ENCODE assay signal across 8 cellular contexts in the genomic region with DNA sequence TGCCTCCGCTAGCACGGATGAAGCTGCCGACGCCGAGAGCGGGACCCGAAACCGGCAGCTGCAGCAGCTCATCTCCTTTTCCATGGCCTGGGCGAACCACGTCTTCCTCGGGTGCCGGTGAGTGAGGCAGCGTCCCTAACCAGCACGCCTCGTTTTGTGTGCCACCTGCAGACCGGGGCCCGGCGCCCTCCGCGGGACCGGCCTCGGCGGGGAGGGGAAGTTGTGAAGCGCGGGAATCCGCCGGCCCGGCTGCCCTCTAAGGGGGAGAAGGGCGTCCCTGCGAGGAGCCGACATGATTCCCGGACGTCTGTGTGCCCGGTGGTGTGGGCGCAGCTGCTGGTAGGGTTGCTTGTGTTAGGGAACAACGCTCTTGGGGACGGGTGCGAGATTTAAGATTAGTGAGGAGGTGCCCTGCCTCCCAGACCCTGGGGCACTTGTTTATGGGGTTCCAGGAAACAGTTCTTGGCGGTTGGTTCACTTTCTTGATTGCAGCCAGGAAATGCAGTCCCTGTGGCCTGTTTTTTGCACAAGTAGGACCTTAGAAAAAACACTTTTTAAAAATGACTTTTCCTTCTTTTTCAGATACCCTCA. TPM values are rescaled to one million over a fixed set of nuclear protein-coding genes. Genes with fewer than 3 reads are reported as not detected.
DNase-seq lines count a peak whose midpoint lies in the region; ATAC-seq, FAIRE-seq and TF ChIP-seq lines count a peak whose summit lies in the region.

No MANE protein-coding gene starts in this region.

- H3K4me1 ChIP-seq in OCI-LY7 (ENCODE audit: insufficient read depth, low read length, poor library complexity, severe bottlenecking): peaks cover 35% of the 10 kb centered on the region
- peaks cover 3 to 7% of the 10 kb centered on the region in 2 donors for H3K4me1 ChIP-seq in lung (ENCODE audit: control insufficient read depth in 2 of 2, insufficient read depth in 2 of 2, low read length in 2 of 2)
- H3K4me1 ChIP-seq in upper lobe of left lung: peaks cover 22 to 47% (median 37%) of the 10 kb centered on the region in 4 donors

- TF ChIP-seq CTCF in AG04450 (IDR thresholded peaks at IDR 0.05; ENCODE audit: low read depth, low read length) (no peak), OCI-LY7 (conservative IDR thresholded peaks at IDR 0.05; ENCODE audit: low read length) (no peak), lung (IDR thresholded peaks at IDR 0.05; ENCODE audit: control extremely low read depth, extremely low read depth) (no peak), upper lobe of left lung (IDR thresholded peaks at IDR 0.05) (no peak)

- H3K27me3 ChIP-seq in AG04450 (ENCODE audit: control insufficient read depth, insufficient read depth, low read length) (no peaks in the 10 kb centered on the region), lung (ENCODE audit: control insufficient read depth, insufficient read depth) (no peaks in the 10 kb centered on the region), upper lobe of left lung (no peaks in the 10 kb centered on the region)

- H3K27me3 Mint-ChIP-seq in dendritic cell treated with granulocyte-macrophage colony-stimulating factor and Interleukin-4, amounts not matched to agents 40 ng/mL and 50 ng/mL, for 4 days: no peaks in the 10 kb centered on the region

- peak overlapping the region; percentile 96 for H3K27ac Mint-ChIP-seq in dendritic cell treated with granulocyte-macrophage colony-stimulating factor and Interleukin-4, amounts not matched to agents 40 ng/mL and 50 ng/mL, for 4 days

- H2AFZ ChIP-seq in OCI-LY7 (ENCODE audit: low read length): peak overlapping the region; percentile 24; the same call in 1 of the 2 replicates

- peak overlapping the region; percentile 93 for H3K4me3 Mint-ChIP-seq in dendritic cell treated with granulocyte-macrophage colony-stimulating factor and Interleukin-4, amounts not matched to agents 40 ng/mL and 50 ng/mL, for 4 days

- H3K27ac ChIP-seq in AG04450 (ENCODE audit: low read depth, low read length) (peak overlapping the region; percentile 80), OCI-LY7 (ENCODE audit: low read depth, low read length, poor library complexity, severe bottlenecking) (peak overlapping the region; percentile 93), lung (ENCODE audit: low read depth in 1 of 2, low read length in 1 of 2) (peak overlapping the region; percentile 99), upper lobe of left lung (peak overlapping the region; percentile 92 to 98 (median 97))

- ATAC-seq in HG02885 (IDR thresholded peaks at IDR 0.05; ENCODE audit: poor library complexity, unreplicated experiment): peak; percentile 23
- ATAC-seq in lung (ENCODE audit: insufficient read depth, low FRiP score): peak; percentile 5
- ATAC-seq in upper lobe of left lung (ENCODE audit: low FRiP score in 2 of 2): peak; percentile 37 to 38

- POLR2A ChIA-PET in AG04450 (lab: Yijun Ruan, JAX) (interaction anchor here (0.6 to 1.6 kb wide), 3 partner anchors 9 to 138 kb away, joined by 3 to 9 read pairs (median 4); no protein-coding TSS in a partner anchor), OCI-LY7 (lab: Charles Lee) (interaction anchor here (1.0 to 2.0 kb wide), 2 partner anchors 28 to 62 kb away, joined by 3 to 8 read pairs; no protein-coding TSS in a partner anchor)

- peaks cover 55% of the 10 kb centered on the region for H3K36me3 Mint-ChIP-seq in dendritic cell treated with granulocyte-macrophage colony-stimulating factor and Interleukin-4, amounts not matched to agents 40 ng/mL and 50 ng/mL, for 4 days (ENCODE audit: low read depth)

- peaks cover 44% of the 10 kb centered on the region for H4K20me1 ChIP-seq in OCI-LY7 (ENCODE audit: insufficient read depth, low read length)

- WGBS in lung, 2 donors: 0 to 1% methylated on average over 31 to 39 of the region's 39 CpGs
- 0% methylated on average over 1 to 36 of the region's 39 CpGs for WGBS in upper lobe of left lung, 2 donors

- peaks cover 62% of the 10 kb centered on the region for H3K79me2 ChIP-seq in OCI-LY7 (ENCODE audit: insufficient read depth, low read depth, low read length)

- intact Hi-C loops in OCI-LY7 (cut with micrococcal nuclease; ENCODE audit: unreplicated experiment): loop anchor here (1.0 to 10.0 kb wide), 5 partner anchors 38 to 1200 kb away; partner anchors contain the start of genes CASP3, DCTD, PRIMPOL and RWDD4
- intact Hi-C loops in dendritic cell treated with granulocyte-macrophage colony-stimulating factor and Interleukin-4, amounts not matched to agents 40 ng/mL and 50 ng/mL, for 4 days (cut with micrococcal nuclease): loop anchor here (1.0 to 2.0 kb wide), 3 partner anchors 24 to 59 kb away; no protein-coding TSS in a partner anchor

- peak overlapping the region; percentile 96 for H3K4me2 ChIP-seq in OCI-LY7 (ENCODE audit: low read length)

- H3K4me3 ChIP-seq in AG04450 (ENCODE audit: low read depth, low read length): peak overlapping the region; percentile 89
- H3K4me3 ChIP-seq in OCI-LY7 (ENCODE audit: low read depth, low read length, poor library complexity, severe bottlenecking): peak overlapping the region; percentile 98
- H3K4me3 ChIP-seq in lung: peak overlapping the region; percentile 94
- H3K4me3 ChIP-seq in upper lobe of left lung: peak overlapping the region; percentile 73 to 95 (median 93)

- H3K4me1 Mint-ChIP-seq in dendritic cell treated with granulocyte-macrophage colony-stimulating factor and Interleukin-4, amounts not matched to agents 40 ng/mL and 50 ng/mL, for 4 days (ENCODE audit: low read depth): peaks cover 30% of the 10 kb centered on the region

- no peak for FAIRE-seq in GM12891 (lab: Jason Lieb, UNC)

- H3K36me3 ChIP-seq in OCI-LY7 (ENCODE audit: insufficient read depth, low read length): peaks cover 50% of the 10 kb centered on the region
- H3K36me3 ChIP-seq in lung (ENCODE audit: control insufficient read depth in 2 of 2, insufficient read depth in 2 of 2, low read length in 2 of 2): peaks cover 10 to 11% of the 10 kb centered on the region in 2 donors
- H3K36me3 ChIP-seq in upper lobe of left lung: peaks cover 15 to 39% (median 18%) of the 10 kb centered on the region in 4 donors

- CTCF ChIA-PET in AG04450 (lab: Charles Lee): no interaction called here
- CTCF ChIA-PET in OCI-LY7 (lab: Charles Lee; ENCODE audit: unreplicated experiment): interaction anchor here (0.7 kb wide), 1 partner anchor 31 kb away, joined by 3 read pairs; no protein-coding TSS in a partner anchor

- TF ChIP-seq POLR2A in GM12891 (IDR thresholded peaks at IDR 0.05; ENCODE audit: low read depth, low read length) (no peak), upper lobe of left lung (IDR thresholded peaks at IDR 0.05) (no peak)

- H3K9me3 ChIP-seq in AG04450 (ENCODE audit: control insufficient read depth, insufficient read depth, low read length) (no peaks in the 10 kb centered on the region; the same call in 1 of the 2 replicates), OCI-LY7 (ENCODE audit: low read length) (no peaks in the 10 kb centered on the region), lung (ENCODE audit: control insufficient read depth in 2 of 2, insufficient read depth in 1 of 2, low read length in 1 of 2) (no peaks in the 10 kb centered on the region), upper lobe of left lung (no peaks in the 10 kb centered on the region)

- no TSS peak for BruUV-seq in OCI-LY7 (replicated peaks; lab: Mats Ljungman, UMichigan)

- no peaks in the 10 kb centered on the region for H3K9me2 ChIP-seq in OCI-LY7 (ENCODE audit: insufficient read depth, low read length)

- DNase-seq in AG04450 (ENCODE audit: low read depth, low spot score): no peak
- peak; percentile 41 for DNase-seq in GM12891 (ENCODE audit: insufficient read length, low spot score)
- DNase-seq in OCI-LY7 (ENCODE audit: low spot score): peak; percentile 75
- DNase-seq in lung (ENCODE audit: low spot score): peak; percentile 41
- DNase-seq in upper lobe of left lung: peak; percentile 63 to 91
- no peak for DNase-seq in DMS153 treated with DMSO at 0.1 percent for 48 hours (lab: John Stamatoyannopoulos, UW; ENCODE audit: unreplicated experiment)

- H3K9me3 Mint-ChIP-seq in dendritic cell treated with granulocyte-macrophage colony-stimulating factor and Interleukin-4, amounts not matched to agents 40 ng/mL and 50 ng/mL, for 4 days: no peaks in the 10 kb centered on the region

- TF ChIP-seq EP300 in upper lobe of left lung (IDR thresholded peaks at IDR 0.05): no peak

TF ChIP-seq in GM12891, 5 proteins besides CTCF, POLR2A, EP300 and RAD21:
- TF ChIP-seq PAX5 (IDR thresholded peaks at IDR 0.05; ENCODE audit: insufficient read depth, low read length, severe bottlenecking) (no peak), POU2F2 (IDR thresholded peaks at IDR 0.05; ENCODE audit: low read depth, low read length) (no peak), POLR2AphosphoS5 (IDR thresholded peaks at IDR 0.05; ENCODE audit: low read depth, low read length) (no peak), TAF1 (IDR thresholded peaks at IDR 0.05; ENCODE audit: low read depth, low read length) (no peak), SPI1 (IDR thresholded peaks at IDR 0.05; ENCODE audit: low read depth, low read length) (no peak)
TF ChIP-seq in GM12891: peak in this region for 0.

RNA-seq across cellular contexts. Expression of gene CDKN2AIP, which starts 0.6 kb away (rescaled TPM):
- polyA plus RNA-seq in AG04450 (2011; rRNA removed): 12.0 and 15.7 TPM in 2 replicates
- 7.3 and 9.9 TPM in 2 replicates for polyA minus RNA-seq in AG04450 (2011; rRNA and poly(A)+ RNA removed)
- polyA plus RNA-seq in GM12891 (2012; ENCODE audit: low read depth, missing spikeins): 10.6 TPM
- 32.3 and 36.3 TPM in 2 replicates for total RNA-seq in OCI-LY7 (2014; rRNA removed; shearing (Covaris generic))
- 31.2 and 33.9 TPM in 2 replicates for total RNA-seq in OCI-LY7 (2022)
- 10 to 100 TPM; 12.6 to 19.6 TPM for total RNA-seq in lung
- 10 to 100 TPM in 1 of 2 donors, 1 to 10 TPM in 1; 9.1 to 10.1 TPM for polyA plus RNA-seq in lung
- total RNA-seq in upper lobe of left lung: 10 to 100 TPM in 5 of 6 donors, 1 to 10 TPM in 1; 7.8 to 25.7 (median 15.6) TPM

RNA-seq across cellular contexts. Expression of gene ING2, which starts 59.8 kb away (rescaled TPM):
- polyA plus RNA-seq in AG04450 (2011; rRNA removed) (7.0 and 10.6 TPM in 2 replicates), lung (1 to 10 TPM; 8.5 to 9.3 TPM)
- 1.4 and 2.7 TPM in 2 replicates for polyA minus RNA-seq in AG04450 (2011; rRNA and poly(A)+ RNA removed)
- polyA plus RNA-seq in GM12891 (2012; ENCODE audit: low read depth, missing spikeins): 12.1 TPM
- total RNA-seq in OCI-LY7 (2014; rRNA removed; shearing (Covaris generic)): 23.3 and 27.0 TPM in 2 replicates
- total RNA-seq in OCI-LY7 (2022) (25.9 and 26.0 TPM in 2 replicates), lung (10 to 100 TPM; 10.4 to 21.9 TPM), upper lobe of left lung (10 to 100 TPM in 4 of 6 donors, 1 to 10 TPM in 2; 8.2 to 27.7 (median 10.8) TPM)

Comparison
In these comparisons a context has a peak if more than half of its experiments do, and no peak if none do; other contexts are left out.
1. DNase-seq: peak in GM12891 (single experiment), OCI-LY7 (single experiment), lung (single experiment) and upper lobe of left lung (2 of 2); none in AG04450 (single experiment) and DMS153 treated with DMSO at 0.1 percent for 48 hours (single experiment).
2. Peak in every context shown above with its lines, with median percentiles within 50 percentile points of each other: H3K27ac ChIP-seq, H3K4me3 ChIP-seq and ATAC-seq.